Comparison of ENCODE assay signal across 8 cellular contexts in genomic region chr6:33297956-33298772, GRCh38. TPM values are rescaled to one million over a fixed set of nuclear protein-coding genes. Genes with fewer than 3 reads are reported as not detected.
DNase-seq lines count a peak whose midpoint lies in the region; ATAC-seq, FAIRE-seq and TF ChIP-seq lines count a peak whose summit lies in the region.

No MANE protein-coding gene starts in this region.

- peak; percentile 60 for FAIRE-seq in GM12892 (lab: Jason Lieb, UNC)

- peaks cover 46% of the 10 kb centered on the region for H3K36me3 ChIP-seq in thymus (ENCODE audit: control insufficient read depth, insufficient read depth)

- no peak for ATAC-seq in HG02938 (IDR thresholded peaks at IDR 0.05; ENCODE audit: unreplicated experiment)

- 1% methylated on average over 42 of the region's 42 CpGs for WGBS in thymus

- H3K9me3 ChIP-seq in thymus (ENCODE audit: control insufficient read depth): no peaks in the 10 kb centered on the region

- peak overlapping the region; percentile 99 for H3K27ac ChIP-seq in thymus (ENCODE audit: low read depth)

- peaks cover 14% of the 10 kb centered on the region for H3K4me1 ChIP-seq in thymus (ENCODE audit: control insufficient read depth, insufficient read depth, low read length)

- TF ChIP-seq POLR2A in GM12892 (IDR thresholded peaks at IDR 0.05; ENCODE audit: low read depth, low read length) (peak; percentile 18; the same call in 1 of the 2 replicates), erythroblast (IDR thresholded peaks at IDR 0.05; ENCODE audit: low read length) (peak; percentile 72)

- peak; percentile 69 to 83 for DNase-seq in AML-193 (lab: John Stamatoyannopoulos, UW)
- DNase-seq in GM12892 (ENCODE audit: insufficient read length): peak; percentile 75
- peak; percentile 30 for DNase-seq in NCI-H526 treated with DMSO at 0.1 percent for 48 hours (lab: John Stamatoyannopoulos, UW)
- peak; percentile 28 for DNase-seq in activated T-cell treated with anti-CD3 and anti-CD28 coated beads for 1 hour (ENCODE audit: low read depth)
- peak; percentile 73 to 76 for DNase-seq in erythroblast (lab: John Stamatoyannopoulos, UW)
- peak; percentile 76 for DNase-seq in mucosa of gallbladder (ENCODE audit: low spot score)

- H3K27me3 ChIP-seq in thymus (ENCODE audit: control insufficient read depth, insufficient read depth): no peaks in the 10 kb centered on the region

- peak overlapping the region; percentile 98 for H3K4me3 ChIP-seq in thymus (ENCODE audit: low read length)

RNA-seq across cellular contexts. Expression of gene RGL2, which starts 0.6 kb away (rescaled TPM):
- 11.8 TPM for polyA plus RNA-seq in GM12892 (2012; ENCODE audit: missing spikeins)
- 158 TPM for total RNA-seq in mucosa of gallbladder
- 120 TPM for polyA plus RNA-seq in thymus

RNA-seq across cellular contexts. Expression of gene PFDN6, which starts 8.8 kb away (rescaled TPM):
- 203 TPM for polyA plus RNA-seq in GM12892 (2012; ENCODE audit: missing spikeins)
- total RNA-seq in mucosa of gallbladder: 38.6 TPM
- polyA plus RNA-seq in thymus: 171 TPM

RNA-seq across cellular contexts. Expression of gene WDR46, which starts 9.1 kb away (rescaled TPM):
- 41.6 TPM for polyA plus RNA-seq in GM12892 (2012; ENCODE audit: missing spikeins)
- total RNA-seq in mucosa of gallbladder: 37.7 TPM
- polyA plus RNA-seq in thymus: 68.6 TPM

RNA-seq across cellular contexts. Expression of gene TAPBP, which starts 15.7 kb away (rescaled TPM):
- 51.3 TPM for polyA plus RNA-seq in GM12892 (2012; ENCODE audit: missing spikeins)
- total RNA-seq in mucosa of gallbladder: 200 TPM
- 57.0 TPM for polyA plus RNA-seq in thymus

RNA-seq across cellular contexts. Expression of gene ZBTB22, which starts 19.4 kb away (rescaled TPM):
- polyA plus RNA-seq in GM12892 (2012; ENCODE audit: missing spikeins): 6.0 TPM
- total RNA-seq in mucosa of gallbladder: 26.5 TPM
- polyA plus RNA-seq in thymus: 15.5 TPM
